In the genomic region with DNA sequence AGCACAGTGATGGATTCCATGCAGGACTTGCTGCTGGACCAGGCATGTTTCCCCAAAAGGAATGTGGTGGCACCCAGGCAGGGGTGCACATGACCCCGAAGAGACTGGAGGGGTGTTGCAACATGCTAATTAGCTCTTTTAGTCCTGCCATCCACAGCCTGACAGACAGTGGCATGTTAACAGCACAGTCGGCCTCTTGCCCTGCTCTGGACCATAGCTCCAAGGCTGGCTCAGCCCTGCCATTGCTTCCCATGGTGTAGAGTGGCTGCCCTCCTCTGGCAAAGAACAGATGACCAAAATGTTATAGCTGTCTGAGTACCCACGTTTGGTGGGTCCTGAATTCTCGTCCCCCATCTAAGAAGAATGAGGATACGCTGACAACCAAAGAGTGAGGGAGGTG, we compare ENCODE assay signal across 21 cellular contexts.
DNase-seq lines count a peak whose midpoint lies in the region; ATAC-seq and TF ChIP-seq lines count a peak whose summit lies in the region.
"Had no signal": no experiment of that assay in that cellular context is flagged by ENCODE, and none has a peak within 500 bp of the region (broad histone marks: within the 10 kb centered on the region; RNA-seq: fewer than 3 reads in every experiment).

No MANE protein-coding gene starts in this region.

- H2AFZ ChIP-seq in GM23338 (no peak overlapping the region), neuron (ENCODE audit: low read depth, low read length) (peak overlapping the region; percentile 49)

- no peak for DNase-seq in GM23338 (ENCODE audit: low spot score)
- DNase-seq in WTC11 (ENCODE audit: low spot score) = no peak
- no peak for DNase-seq in upper lobe of right lung
- DNase-seq in NCI-H2029 treated with DMSO at 0.1 percent for 48 hours (lab: John Stamatoyannopoulos, UW) = no peak
- DNase-seq in NCI-H1417 (lab: John Stamatoyannopoulos, UW) = no peak
- DNase-seq: Caco-2; CD4-positive, CD25-positive, alpha-beta regulatory T cell; CD8-positive, alpha-beta T cell; DMS153; EL; GDM1; GOT3; HFFc6 had no signal

- no peaks in the 10 kb centered on the region for H3K27me3 Mint-ChIP-seq in GM23338 (ENCODE audit: insufficient read depth, low read depth, poor library complexity)
- H3K27me3 Mint-ChIP-seq in WTC11 (ENCODE audit: low read depth) = no peaks in the 10 kb centered on the region
- H3K27me3 Mint-ChIP-seq: B cell; CD4-positive, CD25-positive, alpha-beta regulatory T cell had no signal

- POLR2A ChIA-PET in WTC11 (lab: Charles Lee) = no interaction called here

- no peaks in the 10 kb centered on the region for H3K79me2 ChIP-seq in GM23338 (replicated peaks; ENCODE audit: insufficient read depth)

- no peaks in the 10 kb centered on the region; the same call in 1 of the 2 replicates for H3K9me2 ChIP-seq in GM23338 (ENCODE audit: insufficient read depth)

- H3K36me3 Mint-ChIP-seq in GM23338 (ENCODE audit: low read depth) (peaks cover 11% of the 10 kb centered on the region), WTC11 (no peaks in the 10 kb centered on the region)
- H3K36me3 Mint-ChIP-seq: CD4-positive, CD25-positive, alpha-beta regulatory T cell; CD8-positive, alpha-beta T cell had no signal

- H4K20me1 ChIP-seq in GM23338 (replicated peaks; ENCODE audit: insufficient read depth) = no peaks in the 10 kb centered on the region
- H4K20me1 ChIP-seq: BLaER1 had no signal

- no peaks in the 10 kb centered on the region for H3F3A ChIP-seq in GM23338 (replicated peaks; ENCODE audit: low read depth)

- no peak overlapping the region for H3K4me3 Mint-ChIP-seq in GM23338
- no peak overlapping the region for H3K4me3 Mint-ChIP-seq in WTC11
- H3K4me3 Mint-ChIP-seq: B cell; CD4-positive, CD25-positive, alpha-beta regulatory T cell; CD8-positive, alpha-beta T cell; HFFc6 had no signal

- H3K4me3 ChIP-seq in GM23338 (no peak overlapping the region), neuron (ENCODE audit: low read length) (no peak overlapping the region), upper lobe of right lung (no peak overlapping the region)
- H3K4me3 ChIP-seq: BLaER1, GM12878, HAP-1 had no signal

- H3K27ac Mint-ChIP-seq in GM23338 (no peak overlapping the region), WTC11 (no peak overlapping the region)
- H3K27ac Mint-ChIP-seq: B cell; CD4-positive, CD25-positive, alpha-beta regulatory T cell; CD8-positive, alpha-beta T cell; HFFc6 had no signal

- H3K9me3 ChIP-seq in neuron (ENCODE audit: low read length) = no peaks in the 10 kb centered on the region
- H3K9me3 ChIP-seq in upper lobe of right lung = no peaks in the 10 kb centered on the region
- H3K9me3 ChIP-seq: Caco-2, HAP-1 had no signal

- H3K9me3 Mint-ChIP-seq in GM23338 (peaks cover 22% of the 10 kb centered on the region), WTC11 (no peaks in the 10 kb centered on the region)

- H3K4me1 ChIP-seq in GM23338 (ENCODE audit: insufficient read depth) (no peaks in the 10 kb centered on the region), neuron (ENCODE audit: insufficient read depth, low read length) (peaks cover 19% of the 10 kb centered on the region), upper lobe of right lung (no peaks in the 10 kb centered on the region)
- H3K4me1 ChIP-seq: BLaER1, Caco-2, HAP-1 had no signal

- H3K27ac ChIP-seq in GM23338 (ENCODE audit: low read depth) (no peak overlapping the region), upper lobe of right lung (no peak overlapping the region)
- H3K27ac ChIP-seq: 22Rv1, BLaER1, C4-2B had no signal

- TF ChIP-seq CTCF in GM23338 (conservative IDR thresholded peaks at IDR 0.05; ENCODE audit: low read depth in 2 of 2) = no peak
- no peak for TF ChIP-seq CTCF in WTC11 (IDR thresholded peaks at IDR 0.05)
- TF ChIP-seq CTCF in upper lobe of right lung (IDR thresholded peaks at IDR 0.05) = no peak

- H3K4me1 Mint-ChIP-seq in GM23338 (no peaks in the 10 kb centered on the region), WTC11 (peaks cover 17% of the 10 kb centered on the region)
- H3K4me1 Mint-ChIP-seq: B cell; CD4-positive, CD25-positive, alpha-beta regulatory T cell had no signal

- H3K4me2 ChIP-seq in GM23338 = peak overlapping the region; percentile 35; the same call in 1 of the 2 replicates
- H3K4me2 ChIP-seq: BLaER1 had no signal

- H3K27me3 ChIP-seq in GM23338 (ENCODE audit: insufficient read depth) (no peaks in the 10 kb centered on the region), neuron (ENCODE audit: insufficient read depth, low read length) (no peaks in the 10 kb centered on the region), upper lobe of right lung (no peaks in the 10 kb centered on the region)
- H3K27me3 ChIP-seq: BLaER1 had no signal

- H3K36me3 ChIP-seq in GM23338 (ENCODE audit: insufficient read depth) (no peaks in the 10 kb centered on the region), neuron (ENCODE audit: insufficient read depth, low read length) (no peaks in the 10 kb centered on the region), upper lobe of right lung (no peaks in the 10 kb centered on the region)
- H3K36me3 ChIP-seq: BLaER1, HAP-1 had no signal

- ATAC-seq in GM23338 (no peak), WTC11 (peak; percentile 65), upper lobe of right lung (peak; percentile 14), GM21526 (IDR thresholded peaks at IDR 0.05; ENCODE audit: low FRiP score, unreplicated experiment) (no peak)
- ATAC-seq: CD8-positive, alpha-beta T cell; GM12878 had no signal

- CTCF ChIA-PET in WTC11 (lab: Charles Lee) = interaction anchor here (1.2 kb wide), 1 partner anchor 493 kb away, joined by 3 read pairs; no protein-coding TSS in a partner anchor

- intact Hi-C loops in upper lobe of right lung (cut with DNase I) = no loop called here

TF ChIP-seq in GM23338, 12 proteins besides CTCF, POLR2A, EP300 and RAD21 (continues in another document):
- no peak for TF ChIP-seq ZNF331 (CRISPR knock-in tag; IDR thresholded peaks at IDR 0.05; ENCODE audit: low read depth)
- TF ChIP-seq, protein P1, sequence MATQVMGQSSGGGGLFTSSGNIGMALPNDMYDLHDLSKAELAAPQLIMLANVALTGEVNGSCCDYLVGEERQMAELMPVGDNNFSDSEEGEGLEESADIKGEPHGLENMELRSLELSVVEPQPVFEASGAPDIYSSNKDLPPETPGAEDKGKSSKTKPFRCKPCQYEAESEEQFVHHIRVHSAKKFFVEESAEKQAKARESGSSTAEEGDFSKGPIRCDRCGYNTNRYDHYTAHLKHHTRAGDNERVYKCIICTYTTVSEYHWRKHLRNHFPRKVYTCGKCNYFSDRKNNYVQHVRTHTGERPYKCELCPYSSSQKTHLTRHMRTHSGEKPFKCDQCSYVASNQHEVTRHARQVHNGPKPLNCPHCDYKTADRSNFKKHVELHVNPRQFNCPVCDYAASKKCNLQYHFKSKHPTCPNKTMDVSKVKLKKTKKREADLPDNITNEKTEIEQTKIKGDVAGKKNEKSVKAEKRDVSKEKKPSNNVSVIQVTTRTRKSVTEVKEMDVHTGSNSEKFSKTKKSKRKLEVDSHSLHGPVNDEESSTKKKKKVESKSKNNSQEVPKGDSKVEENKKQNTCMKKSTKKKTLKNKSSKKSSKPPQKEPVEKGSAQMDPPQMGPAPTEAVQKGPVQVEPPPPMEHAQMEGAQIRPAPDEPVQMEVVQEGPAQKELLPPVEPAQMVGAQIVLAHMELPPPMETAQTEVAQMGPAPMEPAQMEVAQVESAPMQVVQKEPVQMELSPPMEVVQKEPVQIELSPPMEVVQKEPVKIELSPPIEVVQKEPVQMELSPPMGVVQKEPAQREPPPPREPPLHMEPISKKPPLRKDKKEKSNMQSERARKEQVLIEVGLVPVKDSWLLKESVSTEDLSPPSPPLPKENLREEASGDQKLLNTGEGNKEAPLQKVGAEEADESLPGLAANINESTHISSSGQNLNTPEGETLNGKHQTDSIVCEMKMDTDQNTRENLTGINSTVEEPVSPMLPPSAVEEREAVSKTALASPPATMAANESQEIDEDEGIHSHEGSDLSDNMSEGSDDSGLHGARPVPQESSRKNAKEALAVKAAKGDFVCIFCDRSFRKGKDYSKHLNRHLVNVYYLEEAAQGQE (IDR thresholded peaks at IDR 0.05; ENCODE audit: unreplicated experiment) = no peak

TF ChIP-seq in WTC11, 78 proteins besides CTCF, POLR2A, EP300 and RAD21 (continues in another document):
- TF ChIP-seq IRF2 (CRISPR knock-in tag; IDR thresholded peaks at IDR 0.05; ENCODE audit: borderline replicate concordance, low read depth) = no peak
- TF ChIP-seq CBFB (CRISPR knock-in tag; IDR thresholded peaks at IDR 0.05; ENCODE audit: low read depth) = no peak
- TF ChIP-seq GRHL2 (CRISPR knock-in tag; IDR thresholded peaks at IDR 0.05; ENCODE audit: insufficient replicate concordance, severe bottlenecking) = no peak
- TF ChIP-seq ZNF423 (CRISPR knock-in tag; IDR thresholded peaks at IDR 0.05) = no peak
- TF ChIP-seq CREB1 (CRISPR knock-in tag; IDR thresholded peaks at IDR 0.05) = no peak
- TF ChIP-seq ZNF425 (CRISPR knock-in tag; conservative IDR thresholded peaks at IDR 0.05) = no peak
- TF ChIP-seq E2F1 (CRISPR knock-in tag; IDR thresholded peaks at IDR 0.05) = no peak
- no peak for TF ChIP-seq GABPB1 (CRISPR knock-in tag; IDR thresholded peaks at IDR 0.05)
- TF ChIP-seq ZNF263 (CRISPR knock-in tag; IDR thresholded peaks at IDR 0.05; ENCODE audit: low read depth) = no peak
- TF ChIP-seq NFE2L1 (CRISPR knock-in tag; IDR thresholded peaks at IDR 0.05) = no peak

Comparison
In these comparisons a context has a peak if more than half of its experiments do, and no peak if none do; other contexts are left out.
1. ATAC-seq: peak in WTC11 (single experiment) and upper lobe of right lung (single experiment); none in GM23338 (single experiment) and GM21526 (single experiment).